17 cellular contexts compared by ENCODE assay signal in genomic region chr17:80125656-80126448, GRCh38. TPM values are rescaled to one million over a fixed set of nuclear protein-coding genes. Genes with fewer than 3 reads are reported as not detected.
A peak's percentile ranks its signal among the peaks of the same experiment; 100 is the strongest.
DNase-seq lines count a peak whose midpoint lies in the region; ATAC-seq and TF ChIP-seq lines count a peak whose summit lies in the region.
"Had no signal": no experiment of that assay in that cellular context is flagged by ENCODE, and none has a peak within 500 bp of the region (broad histone marks: within the 10 kb centered on the region; RNA-seq: fewer than 3 reads in every experiment).

No MANE protein-coding gene starts in this region.

- no peak overlapping the region for H3K4me2 ChIP-seq in parathyroid adenoma (ENCODE audit: low read length)
- H3K4me2 ChIP-seq: BLaER1 treated with 17β-estradiol and CSF1 and Interleukin-3, amounts not matched to agents 10 nM and 100 nM had no signal

- DNase-seq in AG09319 (ENCODE audit: extremely low read depth, low read depth) (peak; percentile 37), M059J (ENCODE audit: low read depth) (peak; percentile 27), choroid plexus epithelial cell (ENCODE audit: low read depth) (peak; percentile 58), ascending aorta (ENCODE audit: low spot score in 2 of 2) (no peak)
- no peak for DNase-seq in stimulated activated CD4-positive, alpha-beta T cell treated with anti-CD3 and anti-CD28 coated beads, Interleukin-1b, Interleukin-23, amount 100 ng/mL, for 48 hours
- DNase-seq: DMS79, dorsolateral prefrontal cortex, immature natural killer cell, NCI-H2029 treated with DMSO at 0.1 percent for 48 hours, SIG-M5, T1000 had no signal

- H3K4me1 ChIP-seq in parathyroid adenoma (peaks cover 26% of the 10 kb centered on the region), ascending aorta (no peaks in the 10 kb centered on the region)
- H3K4me1 ChIP-seq: BLaER1 treated with 17β-estradiol and CSF1 and Interleukin-3, amounts not matched to agents 10 nM and 100 nM; gastroesophageal sphincter had no signal

- TF ChIP-seq CTCF in AG09319 (IDR thresholded peaks at IDR 0.05; ENCODE audit: low read depth, low read length) (no peak), choroid plexus epithelial cell (conservative IDR thresholded peaks at IDR 0.05; ENCODE audit: low read depth, low read length) (no peak), parathyroid adenoma (IDR thresholded peaks at IDR 0.05) (no peak), ascending aorta (IDR thresholded peaks at IDR 0.05) (no peak)

- H3K79me2 ChIP-seq in parathyroid adenoma = no peaks in the 10 kb centered on the region

- H3K36me3 ChIP-seq in parathyroid adenoma (ENCODE audit: control insufficient read depth, insufficient read depth, low read length) = no peaks in the 10 kb centered on the region
- H3K36me3 ChIP-seq in ascending aorta = no peaks in the 10 kb centered on the region
- H3K36me3 ChIP-seq: BLaER1 treated with 17β-estradiol and CSF1 and Interleukin-3, amounts not matched to agents 10 nM and 100 nM; gastroesophageal sphincter had no signal

- intact Hi-C loops in ascending aorta (cut with DNase I) = no loop called here

- ATAC-seq in HG03469 (IDR thresholded peaks at IDR 0.05; ENCODE audit: unreplicated experiment) = no peak
- no peak for ATAC-seq in HG03045 (IDR thresholded peaks at IDR 0.05; ENCODE audit: unreplicated experiment)
- ATAC-seq: gastroesophageal sphincter had no signal

- H3K4me3 ChIP-seq in choroid plexus epithelial cell (ENCODE audit: low read depth, low read length) (no peak overlapping the region), parathyroid adenoma (ENCODE audit: low read depth, low read length) (no peak overlapping the region), ascending aorta (no peak overlapping the region)
- H3K4me3 ChIP-seq: BLaER1 treated with 17β-estradiol and CSF1 and Interleukin-3, amounts not matched to agents 10 nM and 100 nM; dorsolateral prefrontal cortex; gastroesophageal sphincter had no signal

- H3K27ac ChIP-seq in parathyroid adenoma (no peak overlapping the region), ascending aorta (no peak overlapping the region)
- H3K27ac ChIP-seq: BLaER1 treated with 17β-estradiol and CSF1 and Interleukin-3, amounts not matched to agents 10 nM and 100 nM; dorsolateral prefrontal cortex; gastroesophageal sphincter had no signal

- H3K27me3 ChIP-seq in parathyroid adenoma (ENCODE audit: control insufficient read depth, insufficient read depth, low read length) (no peaks in the 10 kb centered on the region), ascending aorta (no peaks in the 10 kb centered on the region)
- H3K27me3 ChIP-seq: BLaER1 treated with 17β-estradiol and CSF1 and Interleukin-3, amounts not matched to agents 10 nM and 100 nM; dorsolateral prefrontal cortex had no signal

- peak overlapping the region; percentile 28 for H2AFZ ChIP-seq in parathyroid adenoma

- H3K9me3 ChIP-seq in parathyroid adenoma (ENCODE audit: control insufficient read depth, low read length) (no peaks in the 10 kb centered on the region), ascending aorta (no peaks in the 10 kb centered on the region)
- H3K9me3 ChIP-seq: BLaER1 treated with 17β-estradiol and CSF1 and Interleukin-3, amounts not matched to agents 10 nM and 100 nM; gastroesophageal sphincter had no signal

- no peak overlapping the region for H3K9ac ChIP-seq in parathyroid adenoma
- H3K9ac ChIP-seq: BLaER1 treated with 17β-estradiol and CSF1 and Interleukin-3, amounts not matched to agents 10 nM and 100 nM had no signal

RNA-seq across cellular contexts. Expression of gene EIF4A3, which starts 21.1 kb away (rescaled TPM):
- 103 and 145 TPM in 2 replicates for total RNA-seq in M059J (2014; rRNA removed; shearing (Covaris generic))
- total RNA-seq in ascending aorta = 78.9 TPM

RNA-seq across cellular contexts. Expression of gene GAA, which starts 24.5 kb away (rescaled TPM):
- 5.6 and 11.2 TPM in 2 replicates for total RNA-seq in M059J (2014; rRNA removed; shearing (Covaris generic))
- total RNA-seq in ascending aorta = 91.6 TPM

RNA-seq across cellular contexts. Expression of gene CARD14, which starts 44.0 kb away (rescaled TPM):
- total RNA-seq in M059J (2014; rRNA removed; shearing (Covaris generic)) = 0.10 TPM in 1 of 2 replicates, not detected in the other
- total RNA-seq in ascending aorta = 1.1 TPM
- total RNA-seq: activated T-helper 1 cell treated with anti-CD3 and anti-CD28 coated beads, Interleukin-12 subunit alpha, Interleukin-12 subunit beta, Interleukin-2, Interleukin-4 antibody, amounts not matched to agents 30 ng/mL and 10 ng/mL and 1 ng/mL, durations not matched to agents 14 hours and 24 hours and 36 hours had no signal

Comparison
In these comparisons a context has a peak if more than half of its experiments do, and no peak if none do; other contexts are left out.
1. DNase-seq: peak in AG09319 (single experiment), M059J (single experiment) and choroid plexus epithelial cell (single experiment); none in stimulated activated CD4-positive, alpha-beta T cell treated with anti-CD3 and anti-CD28 coated beads, Interleukin-1b, Interleukin-23, amount 100 ng/mL, for 48 hours (single experiment) and ascending aorta (0 of 2).